In the genomic region with DNA sequence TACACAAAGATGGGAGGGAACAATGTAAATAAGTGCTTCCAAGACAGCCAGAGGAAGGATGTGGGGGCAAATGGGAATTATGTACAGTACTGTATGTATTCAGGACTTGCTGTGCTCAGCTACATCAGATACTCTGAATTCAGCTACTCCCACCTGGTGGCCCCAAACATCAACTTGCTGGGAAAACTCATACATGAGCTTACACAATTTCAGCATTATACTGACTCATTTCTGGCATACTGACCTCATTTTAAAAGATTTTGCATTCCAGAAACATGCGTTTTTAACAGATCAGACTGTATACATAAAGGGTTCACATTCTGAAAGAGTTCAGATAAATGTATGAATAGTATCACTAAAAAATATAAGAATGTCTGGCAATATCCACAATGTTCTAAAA, we compare ENCODE assay signal across 13 cellular contexts. TPM values are rescaled to one million over a fixed set of nuclear protein-coding genes. Genes with fewer than 3 reads are reported as not detected.
DNase-seq lines count a peak whose midpoint lies in the region; ATAC-seq and TF ChIP-seq lines count a peak whose summit lies in the region.
"Had no signal": no experiment of that assay in that cellular context is flagged by ENCODE, and none has a peak within 500 bp of the region (broad histone marks: within the 10 kb centered on the region; RNA-seq: fewer than 3 reads in every experiment).

No MANE protein-coding gene starts in this region.

- H3K36me3 Mint-ChIP-seq in activated naive CD4-positive, alpha-beta T cell treated with anti-CD3 and anti-CD28 coated beads for 36 hours (ENCODE audit: low read depth): no peaks in the 10 kb centered on the region
- peaks cover 3% of the 10 kb centered on the region for H3K36me3 Mint-ChIP-seq in type B pancreatic cell

- intact Hi-C loops in activated naive CD4-positive, alpha-beta T cell treated with anti-CD3 and anti-CD28 coated beads for 36 hours (cut with micrococcal nuclease): loop anchor here (5.0 to 10.0 kb wide), 3 partner anchors 191 to 448 kb away; partner anchors contain the start of gene ZSCAN12

- peak overlapping the region; percentile 55 for H3K9ac ChIP-seq in SK-N-MC (ENCODE audit: insufficient read length)

- H3K4me3 ChIP-seq in SK-N-MC (peak overlapping the region; percentile 36), fibroblast of mammary gland (ENCODE audit: control insufficient read depth, low read depth, low read length) (no peak overlapping the region)
- H3K4me3 ChIP-seq: gastrocnemius medialis, psoas muscle had no signal

- peak overlapping the region; percentile 15; the same call in 1 of the 2 replicates for H3K27ac ChIP-seq in SK-N-MC
- H3K27ac ChIP-seq: gastrocnemius medialis, psoas muscle had no signal

- TF ChIP-seq CTCF in fibroblast of mammary gland (conservative IDR thresholded peaks at IDR 0.05; ENCODE audit: control insufficient read depth, insufficient read depth, low read depth, low read length) (peak; percentile 30), type B pancreatic cell (conservative IDR thresholded peaks at IDR 0.05) (no peak)

- H3K4me1 Mint-ChIP-seq in activated naive CD4-positive, alpha-beta T cell treated with anti-CD3 and anti-CD28 coated beads for 36 hours (ENCODE audit: low read depth): peaks cover 21% of the 10 kb centered on the region
- H3K4me1 Mint-ChIP-seq in type B pancreatic cell (ENCODE audit: unreplicated experiment): peaks cover 48% of the 10 kb centered on the region

- no peaks in the 10 kb centered on the region for H3K9me3 ChIP-seq in SK-N-MC (ENCODE audit: low read depth, low read length)
- H3K9me3 ChIP-seq: gastrocnemius medialis, psoas muscle had no signal

- peaks cover 52% of the 10 kb centered on the region for H3K27me3 Mint-ChIP-seq in activated naive CD4-positive, alpha-beta T cell treated with anti-CD3 and anti-CD28 coated beads for 36 hours (ENCODE audit: low read depth)
- no peaks in the 10 kb centered on the region for H3K27me3 Mint-ChIP-seq in type B pancreatic cell

- no peak overlapping the region for H3K4me3 Mint-ChIP-seq in activated naive CD4-positive, alpha-beta T cell treated with anti-CD3 and anti-CD28 coated beads for 36 hours
- peak overlapping the region; percentile 98 for H3K4me3 Mint-ChIP-seq in type B pancreatic cell

- ATAC-seq in HG02973 (IDR thresholded peaks at IDR 0.05; ENCODE audit: unreplicated experiment) (no peak), GM21447 (IDR thresholded peaks at IDR 0.05; ENCODE audit: unreplicated experiment) (no peak)
- ATAC-seq: activated T-cell treated with anti-CD3 and anti-CD28 coated beads, Interleukin-2, amount 50 U/mL, for 72 hours; gastrocnemius medialis; psoas muscle had no signal

- no peak overlapping the region for H3K27ac Mint-ChIP-seq in activated naive CD4-positive, alpha-beta T cell treated with anti-CD3 and anti-CD28 coated beads for 36 hours
- H3K27ac Mint-ChIP-seq in type B pancreatic cell: no peak overlapping the region

- CTCF ChIA-PET in activated naive CD4-positive, alpha-beta T cell treated with anti-CD3 and anti-CD28 coated beads for 36 hours (lab: Charles Lee): interaction anchor here (1.0 kb wide), 1 partner anchor 89 kb away, joined by 3 read pairs; no protein-coding TSS in a partner anchor

- no peaks in the 10 kb centered on the region for H3K36me3 ChIP-seq in SK-N-MC (ENCODE audit: insufficient read depth, low read length)
- H3K36me3 ChIP-seq: gastrocnemius medialis had no signal

- DNase-seq in activated naive CD4-positive, alpha-beta T cell treated with anti-CD3 and anti-CD28 coated beads for 36 hours: peak; percentile 15
- DNase-seq in activated naive CD4-positive, alpha-beta T cell treated with anti-CD3 and anti-CD28 coated beads, Interleukin-2, amount 50 U/mL, for 16 hours: no peak
- no peak for DNase-seq in SK-N-MC (ENCODE audit: low read depth, low spot score)
- peak; percentile 78 for DNase-seq in fibroblast of mammary gland (ENCODE audit: low read depth)
- no peak for DNase-seq in type B pancreatic cell (ENCODE audit: extremely low spot score, unreplicated experiment)
- no peak for DNase-seq in stimulated activated CD4-positive, alpha-beta T cell treated with anti-CD3 and anti-CD28 coated beads, Interleukin-12 subunit alpha, Interleukin-12 subunit beta, amount 100 ng/mL, for 4 hours
- DNase-seq: activated T-cell treated with anti-CD3 and anti-CD28 coated beads, Interleukin-2, amount 50 U/mL, for 72 hours; gastrocnemius medialis; psoas muscle had no signal

- no peaks in the 10 kb centered on the region for H3K9me3 Mint-ChIP-seq in activated naive CD4-positive, alpha-beta T cell treated with anti-CD3 and anti-CD28 coated beads for 36 hours
- H3K9me3 Mint-ChIP-seq in type B pancreatic cell: no peaks in the 10 kb centered on the region

RNA-seq across cellular contexts. Expression of gene GPX5, which starts 59.7 kb away (rescaled TPM):
- total RNA-seq in activated naive CD4-positive, alpha-beta T cell treated with anti-CD3 and anti-CD28 coated beads for 36 hours: not detected
- total RNA-seq in type B pancreatic cell (ENCODE audit: low replicate concordance): not detected in 2 replicates
- total RNA-seq: activated T-cell treated with anti-CD3 and anti-CD28 coated beads, Interleukin-2, amount 50 U/mL, for 72 hours; gastrocnemius medialis; lung microvascular endothelial cell; psoas muscle; subcutaneous adipose tissue had no signal

Comparison
In these comparisons a context has a peak if more than half of its experiments do, and no peak if none do; other contexts are left out.
1. DNase-seq: peak in activated naive CD4-positive, alpha-beta T cell treated with anti-CD3 and anti-CD28 coated beads for 36 hours (single experiment) and fibroblast of mammary gland (single experiment); none in activated naive CD4-positive, alpha-beta T cell treated with anti-CD3 and anti-CD28 coated beads, Interleukin-2, amount 50 U/mL, for 16 hours (single experiment), SK-N-MC (single experiment), type B pancreatic cell (single experiment) and stimulated activated CD4-positive, alpha-beta T cell treated with anti-CD3 and anti-CD28 coated beads, Interleukin-12 subunit alpha, Interleukin-12 subunit beta, amount 100 ng/mL, for 4 hours (single experiment).